ENCODE assay signal across 13 cellular contexts in genomic region chr3:37770938-37771918, GRCh38.
DNase-seq lines count a peak whose midpoint lies in the region; ATAC-seq and TF ChIP-seq lines count a peak whose summit lies in the region.
"Had no signal": no experiment of that assay in that cellular context is flagged by ENCODE, and none has a peak within 500 bp of the region (broad histone marks: within the 10 kb centered on the region; RNA-seq: fewer than 3 reads in every experiment).

No MANE protein-coding gene starts in this region.

- H3K4me3 ChIP-seq in adrenal gland (no peak overlapping the region), right lobe of liver (no peak overlapping the region), upper lobe of left lung (no peak overlapping the region)
- H3K4me3 ChIP-seq: sigmoid colon had no signal

- peak; percentile 61 to 86 (median 71) for ATAC-seq in right lobe of liver
- peak; percentile 37 to 44 for ATAC-seq in upper lobe of left lung (ENCODE audit: low FRiP score in 2 of 2)
- no peak for ATAC-seq in GM18858 (IDR thresholded peaks at IDR 0.05; ENCODE audit: unreplicated experiment)
- ATAC-seq in GM21381 (IDR thresholded peaks at IDR 0.05; ENCODE audit: unreplicated experiment) = no peak
- ATAC-seq: CD8-positive, alpha-beta T cell had no signal

- no peaks in the 10 kb centered on the region for H3K36me3 ChIP-seq in adrenal gland (replicated peaks in 1 of 2)
- no peaks in the 10 kb centered on the region for H3K36me3 ChIP-seq in right lobe of liver
- no peaks in the 10 kb centered on the region for H3K36me3 ChIP-seq in upper lobe of left lung
- H3K36me3 ChIP-seq: sigmoid colon had no signal

- no peaks in the 10 kb centered on the region for H3K27me3 ChIP-seq in adrenal gland
- H3K27me3 ChIP-seq in right lobe of liver = no peaks in the 10 kb centered on the region
- H3K27me3 ChIP-seq in upper lobe of left lung = no peaks in the 10 kb centered on the region
- H3K27me3 ChIP-seq: sigmoid colon had no signal

- TF ChIP-seq CTCF in adrenal gland (IDR thresholded peaks at IDR 0.05) (no peak), right lobe of liver (IDR thresholded peaks at IDR 0.05) (no peak), upper lobe of left lung (IDR thresholded peaks at IDR 0.05) (no peak)

- peak overlapping the region in 4 of 5 donors; percentile 71 to 88 (median 77) for H3K27ac ChIP-seq in adrenal gland
- peak overlapping the region; percentile 29 to 68 (median 40) for H3K27ac ChIP-seq in right lobe of liver
- peak overlapping the region in 2 of 4 donors; percentile 18 to 27 for H3K27ac ChIP-seq in upper lobe of left lung

- H3K9me3 ChIP-seq in adrenal gland (replicated peaks in 1 of 3) (no peaks in the 10 kb centered on the region), right lobe of liver (no peaks in the 10 kb centered on the region), upper lobe of left lung (no peaks in the 10 kb centered on the region)
- H3K9me3 ChIP-seq: sigmoid colon had no signal

- no peak for TF ChIP-seq EP300 in upper lobe of left lung (IDR thresholded peaks at IDR 0.05)

- intact Hi-C loops in adrenal gland (cut with DNase I) = no loop called here
- intact Hi-C loops in right lobe of liver (cut with DNase I) = no loop called here

- H3K4me1 ChIP-seq in adrenal gland (replicated peaks in 1 of 2) = peaks cover 24 to 43% of the 10 kb centered on the region in 2 donors
- H3K4me1 ChIP-seq in right lobe of liver = peaks cover 0 to 11% (median 0%) of the 10 kb centered on the region in 4 donors
- H3K4me1 ChIP-seq in upper lobe of left lung = peaks cover 11 to 34% (median 22%) of the 10 kb centered on the region in 4 donors

- DNase-seq in adrenal gland = peak; percentile 62 to 93 (median 89)
- peak; percentile 62 to 82 for DNase-seq in erythroblast (lab: John Stamatoyannopoulos, UW)
- peak in 1 of 3 donors; percentile 59 for DNase-seq in right lobe of liver
- DNase-seq in upper lobe of left lung = no peak
- DNase-seq in NCI-H446 treated with DMSO at 0.1 percent for 48 hours (lab: John Stamatoyannopoulos, UW) = no peak
- DNase-seq: CD8-positive, alpha-beta T cell; HFFc6; naive B cell; NCI-H774; SHP77; sigmoid colon had no signal

- TF ChIP-seq POLR2A in adrenal gland (IDR thresholded peaks at IDR 0.05) (peak in 1 of 2 donors; percentile 16), erythroblast (IDR thresholded peaks at IDR 0.05; ENCODE audit: low read length) (no peak), right lobe of liver (IDR thresholded peaks at IDR 0.05) (no peak), upper lobe of left lung (IDR thresholded peaks at IDR 0.05) (no peak)

- 16 to 33% (median 29%) methylated on average over 5 to 10 of the region's 10 CpGs for WGBS in adrenal gland, 4 donors
- 82% methylated on average over 4 of the region's 10 CpGs for WGBS in right lobe of liver (ENCODE audit: insufficient coverage, low coverage, low lambda C conversion rate, missing lambda C conversion rate)
- 58 to 61% methylated on average over 10 of the region's 10 CpGs for WGBS in upper lobe of left lung, 2 donors

Comparison
In these comparisons a context has a peak if more than half of its experiments do, and no peak if none do; other contexts are left out.
1. DNase-seq: peak in adrenal gland (7 of 7) and erythroblast (2 of 2); none in upper lobe of left lung (0 of 2) and NCI-H446 treated with DMSO at 0.1 percent for 48 hours (single experiment).
2. ATAC-seq: peak in right lobe of liver (4 of 4) and upper lobe of left lung (2 of 2); none in GM18858 (single experiment) and GM21381 (single experiment).